Comparison of ENCODE assay signal across 20 cellular contexts in the genomic region with DNA sequence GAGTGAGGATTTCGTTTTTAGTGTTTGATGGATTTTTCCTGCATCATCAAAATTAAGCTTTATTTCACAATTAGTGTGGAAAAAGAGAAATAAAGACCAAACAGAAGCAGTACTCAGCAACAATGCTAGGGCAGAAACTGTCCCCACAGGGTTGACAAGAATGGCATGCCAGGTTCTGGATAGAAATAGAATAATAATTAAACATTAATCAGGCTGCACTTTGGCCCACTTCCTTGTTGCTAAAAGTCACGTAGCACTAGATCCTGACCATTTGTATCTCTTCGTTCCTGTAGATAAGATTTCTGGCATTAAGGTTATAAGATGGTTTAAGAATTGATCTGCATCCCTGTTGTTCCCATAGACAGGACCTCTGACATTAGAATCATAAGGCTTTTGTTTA. TPM values are rescaled to one million over a fixed set of nuclear protein-coding genes. Genes with fewer than 3 reads are reported as not detected.
"Had no signal": no experiment of that assay in that cellular context is flagged by ENCODE, and none has a peak within 500 bp of the region (broad histone marks: within the 10 kb centered on the region; RNA-seq: fewer than 3 reads in every experiment).

No MANE protein-coding gene starts in this region.

- H3K4me1 ChIP-seq: heart right ventricle, spleen had no signal

- H3K4me3 ChIP-seq: coronary artery, heart right ventricle, spleen had no signal

- DNase-seq: caudate nucleus; effector CD8-positive, alpha-beta T cell; foreskin melanocyte; heart right ventricle; left cardiac atrium; left ventricle myocardium superior; naive thymus-derived CD8-positive, alpha-beta T cell; right cardiac atrium; spleen; stimulated activated CD4-positive, alpha-beta T cell treated with anti-CD3 and anti-CD28 coated beads, Interleukin-15, amount 100 ng/mL, for 24 hours; stimulated activated CD4-positive, alpha-beta T cell treated with anti-CD3 and anti-CD28 coated beads, Interleukin-1b, Interleukin-23, amount 100 ng/mL, for 48 hours; stimulated activated CD4-positive, alpha-beta T cell treated with anti-CD3 and anti-CD28 coated beads, Interleukin-4, amount 100 ng/mL, for 4 hours; stimulated activated naive B cell treated with anti-CD40 and anti-IgM and Interleukin-4, amounts not matched to agents 10 μg/mL and 1 μg/mL and 100 μg/mL, for 72 hours; stimulated activated naive CD8-positive, alpha-beta T cell treated with anti-CD3 and anti-CD28 coated beads, Interleukin-15, amount 100 ng/mL, for 72 hours; substantia nigra had no signal

- H3K9me3 ChIP-seq: heart right ventricle, spleen had no signal

- H3K27ac ChIP-seq: coronary artery, heart right ventricle, spleen had no signal

- H3K36me3 ChIP-seq: heart right ventricle, spleen had no signal

- ATAC-seq: heart right ventricle; left cardiac atrium; left ventricle myocardium superior; naive thymus-derived CD8-positive, alpha-beta T cell; right cardiac atrium; stimulated activated naive B cell treated with anti-CD40 and anti-IgM and Interleukin-4, amounts not matched to agents 10 μg/mL and 1 μg/mL and 100 μg/mL, for 72 hours; stimulated activated naive CD8-positive, alpha-beta T cell treated with anti-CD3 and anti-CD28 coated beads, Interleukin-15, amount 100 ng/mL, for 72 hours had no signal

RNA-seq across cellular contexts. Expression of a gene that starts 34.5 kb away (rescaled TPM):
- total RNA-seq: left cardiac atrium; left ventricle myocardium superior; mesenteric fat pad; mononuclear cell; naive thymus-derived CD8-positive, alpha-beta T cell; posterior vena cava; right cardiac atrium had no signal
- polyA plus RNA-seq: heart right ventricle; keratinocyte; naive thymus-derived CD8-positive, alpha-beta T cell; spleen had no signal
